In the genomic region with DNA sequence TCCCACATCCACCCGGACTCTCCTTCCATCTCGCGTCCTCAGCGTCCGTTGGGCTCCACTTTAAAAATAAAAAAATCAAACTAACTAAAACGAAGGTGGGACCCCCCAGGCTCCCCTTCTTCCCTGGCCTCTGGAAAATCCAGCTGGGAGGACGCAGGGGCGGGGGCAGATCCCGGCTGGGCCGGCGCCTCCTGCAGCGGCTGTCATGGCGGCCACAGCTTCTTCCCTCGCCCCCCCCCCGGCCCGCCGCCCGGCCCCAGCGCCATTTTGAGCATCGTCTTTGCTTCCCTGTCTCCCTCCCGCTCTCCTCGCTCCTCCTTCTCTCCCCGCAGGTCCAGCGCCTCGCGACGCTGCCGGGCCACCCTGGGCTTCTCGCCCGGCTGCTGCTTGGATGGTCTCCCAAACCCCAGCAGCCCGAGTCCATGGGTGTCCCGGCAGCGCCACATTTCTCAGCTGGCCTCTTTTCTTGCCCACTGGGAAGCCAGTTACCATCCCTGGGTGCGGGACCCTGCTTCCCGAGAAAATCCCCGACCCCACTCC, we compare ENCODE assay signal across 1 cellular context.
TF ChIP-seq lines count a peak whose summit lies in the region.

No MANE protein-coding gene starts in this region.

TF ChIP-seq in K562, 482 proteins besides CTCF, POLR2A, EP300 and RAD21 (continued from another document and continues in another):
- TF ChIP-seq, protein P1, sequence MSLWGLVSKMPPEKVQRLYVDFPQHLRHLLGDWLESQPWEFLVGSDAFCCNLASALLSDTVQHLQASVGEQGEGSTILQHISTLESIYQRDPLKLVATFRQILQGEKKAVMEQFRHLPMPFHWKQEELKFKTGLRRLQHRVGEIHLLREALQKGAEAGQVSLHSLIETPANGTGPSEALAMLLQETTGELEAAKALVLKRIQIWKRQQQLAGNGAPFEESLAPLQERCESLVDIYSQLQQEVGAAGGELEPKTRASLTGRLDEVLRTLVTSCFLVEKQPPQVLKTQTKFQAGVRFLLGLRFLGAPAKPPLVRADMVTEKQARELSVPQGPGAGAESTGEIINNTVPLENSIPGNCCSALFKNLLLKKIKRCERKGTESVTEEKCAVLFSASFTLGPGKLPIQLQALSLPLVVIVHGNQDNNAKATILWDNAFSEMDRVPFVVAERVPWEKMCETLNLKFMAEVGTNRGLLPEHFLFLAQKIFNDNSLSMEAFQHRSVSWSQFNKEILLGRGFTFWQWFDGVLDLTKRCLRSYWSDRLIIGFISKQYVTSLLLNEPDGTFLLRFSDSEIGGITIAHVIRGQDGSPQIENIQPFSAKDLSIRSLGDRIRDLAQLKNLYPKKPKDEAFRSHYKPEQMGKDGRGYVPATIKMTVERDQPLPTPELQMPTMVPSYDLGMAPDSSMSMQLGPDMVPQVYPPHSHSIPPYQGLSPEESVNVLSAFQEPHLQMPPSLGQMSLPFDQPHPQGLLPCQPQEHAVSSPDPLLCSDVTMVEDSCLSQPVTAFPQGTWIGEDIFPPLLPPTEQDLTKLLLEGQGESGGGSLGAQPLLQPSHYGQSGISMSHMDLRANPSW (CRISPR knock-in tag; IDR thresholded peaks at IDR 0.05): no peak
- no peak for TF ChIP-seq FOXP1 (CRISPR knock-in tag; IDR thresholded peaks at IDR 0.05)
- TF ChIP-seq, protein P2, sequence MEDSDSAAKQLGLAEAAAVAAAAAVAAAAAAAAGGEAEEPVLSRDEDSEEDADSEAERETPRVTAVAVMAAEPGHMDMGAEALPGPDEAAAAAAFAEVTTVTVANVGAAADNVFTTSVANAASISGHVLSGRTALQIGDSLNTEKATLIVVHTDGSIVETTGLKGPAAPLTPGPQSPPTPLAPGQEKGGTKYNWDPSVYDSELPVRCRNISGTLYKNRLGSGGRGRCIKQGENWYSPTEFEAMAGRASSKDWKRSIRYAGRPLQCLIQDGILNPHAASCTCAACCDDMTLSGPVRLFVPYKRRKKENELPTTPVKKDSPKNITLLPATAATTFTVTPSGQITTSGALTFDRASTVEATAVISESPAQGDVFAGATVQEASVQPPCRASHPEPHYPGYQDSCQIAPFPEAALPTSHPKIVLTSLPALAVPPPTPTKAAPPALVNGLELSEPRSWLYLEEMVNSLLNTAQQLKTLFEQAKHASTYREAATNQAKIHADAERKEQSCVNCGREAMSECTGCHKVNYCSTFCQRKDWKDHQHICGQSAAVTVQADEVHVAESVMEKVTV (CRISPR knock-in tag; IDR thresholded peaks at IDR 0.05): no peak
- TF ChIP-seq, protein P3, sequence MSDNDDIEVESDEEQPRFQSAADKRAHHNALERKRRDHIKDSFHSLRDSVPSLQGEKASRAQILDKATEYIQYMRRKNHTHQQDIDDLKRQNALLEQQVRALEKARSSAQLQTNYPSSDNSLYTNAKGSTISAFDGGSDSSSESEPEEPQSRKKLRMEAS (CRISPR knock-in tag; IDR thresholded peaks at IDR 0.05): no peak
- TF ChIP-seq ZNF766 (CRISPR knock-in tag; conservative IDR thresholded peaks at IDR 0.05): peak; percentile 77; the same call in 1 of the 2 replicates
- TF ChIP-seq ZNF311 (CRISPR knock-in tag; IDR thresholded peaks at IDR 0.05): no peak
- no peak for TF ChIP-seq XRCC5 (IDR thresholded peaks at IDR 0.05; ENCODE audit: low read depth, low read length)
- no peak for TF ChIP-seq SMARCB1 (IDR thresholded peaks at IDR 0.05; ENCODE audit: insufficient read length, low read depth)
- TF ChIP-seq ZFP1 (CRISPR knock-in tag; IDR thresholded peaks at IDR 0.05): no peak
- no peak for TF ChIP-seq HNRNPK (IDR thresholded peaks at IDR 0.05; ENCODE audit: low read depth, low read length, poor library complexity, severe bottlenecking)
- no peak for TF ChIP-seq CEBPG (CRISPR knock-in tag; IDR thresholded peaks at IDR 0.05)
- no peak for TF ChIP-seq CEBPG (tag; conservative IDR thresholded peaks at IDR 0.05 in 1 of 2, IDR thresholded peaks at IDR 0.05 in 1 of 2)
- TF ChIP-seq RHOXF2B (CRISPR knock-in tag; conservative IDR thresholded peaks at IDR 0.05): no peak
- TF ChIP-seq FUS (optimal IDR thresholded peaks at IDR 0.05; ENCODE audit: low read depth, low read length): no peak
- TF ChIP-seq SAFB2 (IDR thresholded peaks at IDR 0.05; ENCODE audit: borderline replicate concordance, low read depth, low read length, severe bottlenecking): no peak
- TF ChIP-seq YBX1 (IDR thresholded peaks at IDR 0.05): no peak
- no peak for TF ChIP-seq HDAC6 (IDR thresholded peaks at IDR 0.05; ENCODE audit: low read depth, low read length)
- TF ChIP-seq POLR2G (IDR thresholded peaks at IDR 0.05; ENCODE audit: low read depth, low read length): peak; percentile 85
- no peak for TF ChIP-seq RBM15 (IDR thresholded peaks at IDR 0.05; ENCODE audit: insufficient read depth, low read length)
- TF ChIP-seq IRF2 (CRISPR knock-in tag; IDR thresholded peaks at IDR 0.05): no peak
- no peak for TF ChIP-seq HNRNPUL1 (IDR thresholded peaks at IDR 0.05; ENCODE audit: low read length)
- TF ChIP-seq ZNF778 (CRISPR knock-in tag; IDR thresholded peaks at IDR 0.05): no peak
- no peak for TF ChIP-seq NR4A1 (CRISPR knock-in tag; IDR thresholded peaks at IDR 0.05)
- TF ChIP-seq NR4A1 (tag; IDR thresholded peaks at IDR 0.05): no peak
- no peak; the same call in 1 of the 2 replicates for TF ChIP-seq ETV5 (CRISPR knock-in tag; IDR thresholded peaks at IDR 0.05; ENCODE audit: low read depth)
- TF ChIP-seq, protein P4, sequence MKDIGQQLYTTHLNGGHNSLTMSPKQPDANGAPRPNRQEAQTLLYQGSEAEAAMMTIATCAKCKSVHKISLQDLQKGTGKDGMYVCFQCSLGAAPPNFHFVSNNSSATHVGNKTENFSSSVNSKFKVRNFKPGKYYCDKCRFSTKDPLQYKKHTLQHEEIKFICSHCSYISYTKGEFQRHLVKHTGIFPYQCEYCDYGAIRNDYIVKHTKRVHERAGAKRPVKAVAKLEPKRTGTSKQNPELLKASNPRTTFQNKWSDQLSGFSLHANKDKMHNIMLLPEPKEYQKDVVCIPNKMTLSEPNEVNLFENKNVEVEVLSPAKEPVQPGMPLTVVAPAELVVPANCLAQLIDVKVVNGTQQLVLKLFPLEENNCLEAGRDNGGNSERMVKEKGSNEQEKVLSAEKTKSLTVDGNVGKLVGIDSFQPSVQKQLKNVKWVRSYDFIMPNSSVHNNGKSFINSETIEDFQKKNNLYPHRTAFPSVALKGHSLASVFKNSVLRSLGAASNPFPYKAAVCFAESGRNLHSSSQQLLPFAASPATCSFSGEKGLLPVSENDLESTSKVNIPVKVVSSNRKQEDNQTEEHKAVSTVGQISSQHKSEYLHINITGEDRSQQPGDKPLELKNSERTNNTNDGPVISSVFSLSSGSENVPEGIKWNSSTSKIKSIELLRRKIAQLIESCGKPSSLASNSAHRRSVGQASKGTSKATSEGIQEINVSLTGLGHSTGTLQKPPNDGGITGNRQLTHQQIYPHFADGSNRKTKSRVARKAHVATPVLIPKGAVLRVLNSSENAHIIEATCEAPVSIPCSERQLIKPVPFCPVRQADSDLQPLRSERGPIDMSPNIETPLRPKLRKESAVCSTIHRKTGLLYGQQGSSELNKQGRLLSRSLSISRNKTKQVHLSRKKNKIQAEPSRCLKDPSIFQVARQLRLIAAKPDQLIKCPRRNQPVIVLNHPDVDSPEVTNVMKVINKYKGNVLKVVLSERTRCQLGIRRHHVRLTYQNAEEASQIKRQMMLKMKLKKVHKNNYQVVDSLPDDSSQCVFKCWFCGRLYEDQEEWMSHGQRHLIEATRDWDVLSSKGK (CRISPR knock-in tag; IDR thresholded peaks at IDR 0.05): no peak
- no peak for TF ChIP-seq HSF4 (CRISPR knock-in tag; IDR thresholded peaks at IDR 0.05; ENCODE audit: borderline replicate concordance)
- no peak for TF ChIP-seq ZNF282 (CRISPR knock-in tag; IDR thresholded peaks at IDR 0.05)
- TF ChIP-seq ETS2 (tag; IDR thresholded peaks at IDR 0.05; ENCODE audit: borderline replicate concordance, poor library complexity, severe bottlenecking): no peak
- peak; percentile 24; the same call in 1 of the 2 replicates for TF ChIP-seq FOSL1 (tag; conservative IDR thresholded peaks at IDR 0.05)
- no peak for TF ChIP-seq MECOM (CRISPR knock-in tag; IDR thresholded peaks at IDR 0.05)
- TF ChIP-seq, protein P5, sequence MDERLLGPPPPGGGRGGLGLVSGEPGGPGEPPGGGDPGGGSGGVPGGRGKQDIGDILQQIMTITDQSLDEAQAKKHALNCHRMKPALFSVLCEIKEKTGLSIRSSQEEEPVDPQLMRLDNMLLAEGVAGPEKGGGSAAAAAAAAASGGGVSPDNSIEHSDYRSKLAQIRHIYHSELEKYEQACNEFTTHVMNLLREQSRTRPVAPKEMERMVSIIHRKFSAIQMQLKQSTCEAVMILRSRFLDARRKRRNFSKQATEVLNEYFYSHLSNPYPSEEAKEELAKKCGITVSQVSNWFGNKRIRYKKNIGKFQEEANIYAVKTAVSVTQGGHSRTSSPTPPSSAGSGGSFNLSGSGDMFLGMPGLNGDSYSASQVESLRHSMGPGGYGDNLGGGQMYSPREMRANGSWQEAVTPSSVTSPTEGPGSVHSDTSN (CRISPR knock-in tag; IDR thresholded peaks at IDR 0.05; ENCODE audit: low read depth): no peak
- TF ChIP-seq, protein P5 (tag; conservative IDR thresholded peaks at IDR 0.05; ENCODE audit: low read depth): no peak
- no peak for TF ChIP-seq HOXB6 (CRISPR knock-in tag; IDR thresholded peaks at IDR 0.05; ENCODE audit: borderline replicate concordance)
- TF ChIP-seq CBX5 (IDR thresholded peaks at IDR 0.05; ENCODE audit: borderline replicate concordance, low read depth): no peak
- TF ChIP-seq NFRKB (IDR thresholded peaks at IDR 0.05; ENCODE audit: low read depth): peak; percentile 94
- TF ChIP-seq ADNP (tag; IDR thresholded peaks at IDR 0.05): no peak
- TF ChIP-seq SAFB (IDR thresholded peaks at IDR 0.05; ENCODE audit: borderline replicate concordance, low read depth, low read length): no peak
- peak; percentile 68 for TF ChIP-seq POLR2H (tag; IDR thresholded peaks at IDR 0.05; ENCODE audit: low read depth)
- TF ChIP-seq TAF15 (IDR thresholded peaks at IDR 0.05; ENCODE audit: low read depth, low read length): no peak
- TF ChIP-seq, protein P6, sequence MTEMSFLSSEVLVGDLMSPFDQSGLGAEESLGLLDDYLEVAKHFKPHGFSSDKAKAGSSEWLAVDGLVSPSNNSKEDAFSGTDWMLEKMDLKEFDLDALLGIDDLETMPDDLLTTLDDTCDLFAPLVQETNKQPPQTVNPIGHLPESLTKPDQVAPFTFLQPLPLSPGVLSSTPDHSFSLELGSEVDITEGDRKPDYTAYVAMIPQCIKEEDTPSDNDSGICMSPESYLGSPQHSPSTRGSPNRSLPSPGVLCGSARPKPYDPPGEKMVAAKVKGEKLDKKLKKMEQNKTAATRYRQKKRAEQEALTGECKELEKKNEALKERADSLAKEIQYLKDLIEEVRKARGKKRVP (CRISPR knock-in tag; IDR thresholded peaks at IDR 0.05): no peak
- TF ChIP-seq ZBTB1 (CRISPR knock-in tag; IDR thresholded peaks at IDR 0.05; ENCODE audit: borderline replicate concordance, low read depth): no peak
- peak; percentile 27; the same call in 1 of the 2 replicates for TF ChIP-seq MBD2 (IDR thresholded peaks at IDR 0.05; ENCODE audit: borderline replicate concordance, low read depth)
- TF ChIP-seq XRCC4 (IDR thresholded peaks at IDR 0.05; ENCODE audit: extremely low read depth, insufficient read depth, insufficient read length): no peak
- no peak for TF ChIP-seq STAT5B (CRISPR knock-in tag; IDR thresholded peaks at IDR 0.05)
- no peak for TF ChIP-seq KAT7 (CRISPR knock-in tag; IDR thresholded peaks at IDR 0.05; ENCODE audit: borderline replicate concordance)
- TF ChIP-seq, protein P7, sequence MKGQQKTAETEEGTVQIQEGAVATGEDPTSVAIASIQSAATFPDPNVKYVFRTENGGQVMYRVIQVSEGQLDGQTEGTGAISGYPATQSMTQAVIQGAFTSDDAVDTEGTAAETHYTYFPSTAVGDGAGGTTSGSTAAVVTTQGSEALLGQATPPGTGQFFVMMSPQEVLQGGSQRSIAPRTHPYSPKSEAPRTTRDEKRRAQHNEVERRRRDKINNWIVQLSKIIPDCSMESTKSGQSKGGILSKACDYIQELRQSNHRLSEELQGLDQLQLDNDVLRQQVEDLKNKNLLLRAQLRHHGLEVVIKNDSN (CRISPR knock-in tag; IDR thresholded peaks at IDR 0.05): no peak
- no peak for TF ChIP-seq FOXK1 (CRISPR knock-in tag; IDR thresholded peaks at IDR 0.05; ENCODE audit: borderline replicate concordance)
- TF ChIP-seq POLR2AphosphoS5 (IDR thresholded peaks at IDR 0.05; ENCODE audit: control insufficient read depth, insufficient read depth, low read depth, low read length): peak; percentile 70
- TF ChIP-seq ZNF174 (CRISPR knock-in tag; IDR thresholded peaks at IDR 0.05): no peak
- TF ChIP-seq ZNF133 (CRISPR knock-in tag; IDR thresholded peaks at IDR 0.05): no peak
- no peak for TF ChIP-seq SMARCE1 (IDR thresholded peaks at IDR 0.05)
- TF ChIP-seq TAF7 (tag; IDR thresholded peaks at IDR 0.05): peak; percentile 43; the same call in 1 of the 2 replicates
- TF ChIP-seq ZNF583 (CRISPR knock-in tag; IDR thresholded peaks at IDR 0.05): no peak
